ENCODE assay signal across 18 cellular contexts in the genomic region with DNA sequence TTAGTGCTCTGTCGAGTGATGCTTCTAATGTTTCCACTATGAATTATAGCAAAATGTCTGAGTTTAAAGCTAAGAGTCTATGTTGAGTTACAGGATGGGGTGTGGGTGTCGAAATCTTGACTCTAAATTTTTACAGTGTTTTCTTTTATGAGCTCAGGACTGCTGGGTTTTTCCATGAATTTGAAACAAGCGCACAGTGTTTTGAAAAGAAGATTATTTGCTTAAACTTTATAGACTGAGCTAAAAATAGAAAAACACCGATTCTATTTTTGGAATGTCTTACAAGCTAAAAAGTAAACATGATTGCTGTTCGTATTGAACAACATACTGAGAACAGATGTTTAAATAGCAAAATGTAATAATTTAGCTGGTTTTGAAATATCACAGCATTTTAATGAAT. TPM values are rescaled to one million over a fixed set of nuclear protein-coding genes. Genes with fewer than 3 reads are reported as not detected.
DNase-seq lines count a peak whose midpoint lies in the region; ATAC-seq and TF ChIP-seq lines count a peak whose summit lies in the region.
"Had no signal": no experiment of that assay in that cellular context is flagged by ENCODE, and none has a peak within 500 bp of the region (broad histone marks: within the 10 kb centered on the region; RNA-seq: fewer than 3 reads in every experiment).

No MANE protein-coding gene starts in this region.

- in situ Hi-C loops in GM13977 (cut with MboI; ENCODE audit: low pct_unique_long_range_greater_than_20kb, low sequenced_read_pairs, unreplicated experiment), result no loop called here

- no peak for TF ChIP-seq CTCF in HFFc6 (IDR thresholded peaks at IDR 0.05)
- no peak for TF ChIP-seq CTCF in VCaP (conservative IDR thresholded peaks at IDR 0.05)
- TF ChIP-seq CTCF in GM13977 (IDR thresholded peaks at IDR 0.05; ENCODE audit: extremely low read depth, insufficient read depth, missing control alignments), result no peak

- ATAC-seq in HG03565 (IDR thresholded peaks at IDR 0.05; ENCODE audit: unreplicated experiment), result no peak
- ATAC-seq: CD8-positive, alpha-beta T cell; heart right ventricle; WTC11 had no signal

- peaks cover 4% of the 10 kb centered on the region; the same call in 1 of the 2 replicates for H3K36me3 Mint-ChIP-seq in HFFc6 (ENCODE audit: low read depth)

- peak overlapping the region; percentile 72 for H3K4me3 Mint-ChIP-seq in HFFc6
- H3K4me3 Mint-ChIP-seq: activated naive CD4-positive, alpha-beta T cell treated with anti-CD3 and anti-CD28 coated beads for 36 hours; CD8-positive, alpha-beta T cell; WTC11 had no signal

- DNase-seq in HFFc6 (no peak), iris pigment epithelial cell (ENCODE audit: low read depth) (peak; percentile 27), stromal cell of bone marrow (ENCODE audit: low read depth) (peak; percentile 27), GM13977 (ENCODE audit: low spot score) (no peak), GM19238 (ENCODE audit: insufficient read length, low spot score) (no peak), NCI-H1694 treated with DMSO at 0.1 percent for 48 hours (lab: John Stamatoyannopoulos, UW) (no peak)
- DNase-seq: activated naive CD4-positive, alpha-beta T cell treated with anti-CD3 and anti-CD28 coated beads for 36 hours; CD8-positive, alpha-beta T cell; heart right ventricle; NCI-H1417 treated with DMSO at 0.1 percent for 48 hours; NCI-H446; upper lobe of left lung had no signal

- peaks cover 29% of the 10 kb centered on the region for H3K4me1 Mint-ChIP-seq in HFFc6 (ENCODE audit: low read depth)

- H3K9me3 Mint-ChIP-seq in HFFc6, result peaks cover 13% of the 10 kb centered on the region
- H3K9me3 Mint-ChIP-seq: CD8-positive, alpha-beta T cell had no signal

- peaks cover 2% of the 10 kb centered on the region for H3K27me3 Mint-ChIP-seq in HFFc6 (ENCODE audit: insufficient read depth)

- H3K27ac ChIP-seq in VCaP, result peak overlapping the region; percentile 45; the same call in 1 of the 2 replicates
- H3K27ac ChIP-seq: cardiac muscle cell, upper lobe of left lung had no signal

- peak overlapping the region; percentile 36; the same call in 1 of the 2 replicates for H3K27ac Mint-ChIP-seq in HFFc6
- H3K27ac Mint-ChIP-seq: activated naive CD4-positive, alpha-beta T cell treated with anti-CD3 and anti-CD28 coated beads for 36 hours; CD8-positive, alpha-beta T cell; WTC11 had no signal

RNA-seq across cellular contexts. Expression of a gene that starts 7.6 kb away (rescaled TPM):
- total RNA-seq in HFFc6 (2021; fragmentation: NEBNext Ultra II Directional; extraction: Animal tissue kit (Norgen Biotek cat#: 25700)), result not detected
- total RNA-seq: activated naive CD4-positive, alpha-beta T cell treated with anti-CD3 and anti-CD28 coated beads for 36 hours; cardiac muscle cell; myocyte; renal cortical epithelial cell had no signal

Comparison
In these comparisons a context has a peak if more than half of its experiments do, and no peak if none do; other contexts are left out.
1. DNase-seq: peak in iris pigment epithelial cell (single experiment) and stromal cell of bone marrow (single experiment); none in HFFc6 (single experiment), GM13977 (single experiment), GM19238 (single experiment) and NCI-H1694 treated with DMSO at 0.1 percent for 48 hours (single experiment).